12 cellular contexts compared by ENCODE assay signal in the genomic region with DNA sequence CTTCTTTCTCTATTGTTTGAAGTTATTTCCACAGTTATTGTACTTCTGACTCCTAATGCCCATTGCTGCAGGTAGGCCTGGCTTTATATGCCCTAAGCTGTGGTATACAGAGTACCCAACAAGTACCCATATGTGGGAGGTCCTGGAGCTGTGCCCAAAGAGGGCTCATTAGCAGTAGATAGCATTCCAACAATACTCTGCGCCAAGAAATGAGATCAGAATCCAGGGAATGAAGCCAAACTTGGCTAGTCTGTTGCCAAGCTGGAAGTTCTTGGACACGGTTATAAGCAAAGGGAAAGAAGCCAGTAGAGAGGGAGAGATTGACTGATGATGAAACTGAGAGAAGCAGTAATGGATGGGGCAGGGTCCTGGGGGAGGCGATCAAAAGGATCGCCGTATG. TPM values are rescaled to one million over a fixed set of nuclear protein-coding genes. Genes with fewer than 3 reads are reported as not detected.
A peak's percentile ranks its signal among the peaks of the same experiment; 100 is the strongest.
DNase-seq lines count a peak whose midpoint lies in the region; ATAC-seq lines count a peak whose summit lies in the region.
"Had no signal": no experiment of that assay in that cellular context is flagged by ENCODE, and none has a peak within 500 bp of the region (broad histone marks: within the 10 kb centered on the region; RNA-seq: fewer than 3 reads in every experiment).

No MANE protein-coding gene starts in this region.

- H3K9me3 Mint-ChIP-seq in naive thymus-derived CD8-positive, alpha-beta T cell: peaks cover 0 to 16% (median 6%) of the 10 kb centered on the region in 9 donors

- ATAC-seq in GM21737 (IDR thresholded peaks at IDR 0.05; ENCODE audit: unreplicated experiment) (no peak), GM19455 (IDR thresholded peaks at IDR 0.05; ENCODE audit: unreplicated experiment) (no peak)
- ATAC-seq in naive thymus-derived CD8-positive, alpha-beta T cell: no peak
- ATAC-seq: stimulated activated effector memory CD8-positive, alpha-beta T cell treated with anti-CD3 and anti-CD28 coated beads, Interleukin-12 subunit alpha, Interleukin-12 subunit beta, amount 100 ng/mL, for 72 hours had no signal

- peaks cover 0 to 8% (median 6%) of the 10 kb centered on the region in 3 donors for H3K36me3 Mint-ChIP-seq in naive thymus-derived CD8-positive, alpha-beta T cell
- H3K36me3 Mint-ChIP-seq: stimulated activated effector memory CD8-positive, alpha-beta T cell treated with anti-CD3 and anti-CD28 coated beads, Interleukin-12 subunit alpha, Interleukin-12 subunit beta, amount 100 ng/mL, for 72 hours had no signal

- no peak overlapping the region for H3K4me3 Mint-ChIP-seq in naive thymus-derived CD8-positive, alpha-beta T cell
- H3K4me3 Mint-ChIP-seq: neural crest cell; stimulated activated effector memory CD8-positive, alpha-beta T cell treated with anti-CD3 and anti-CD28 coated beads, Interleukin-12 subunit alpha, Interleukin-12 subunit beta, amount 100 ng/mL, for 72 hours had no signal

- H3K4me1 Mint-ChIP-seq in naive thymus-derived CD8-positive, alpha-beta T cell: no peaks in the 10 kb centered on the region
- H3K4me1 Mint-ChIP-seq: neural crest cell; stimulated activated effector memory CD8-positive, alpha-beta T cell treated with anti-CD3 and anti-CD28 coated beads, Interleukin-12 subunit alpha, Interleukin-12 subunit beta, amount 100 ng/mL, for 72 hours had no signal

- peaks cover 0 to 16% (median 12%) of the 10 kb centered on the region in 5 donors for H3K27me3 Mint-ChIP-seq in naive thymus-derived CD8-positive, alpha-beta T cell

- DNase-seq in Daoy (ENCODE audit: low read depth) (peak; percentile 89), SJSA1 (ENCODE audit: low read depth in 1 of 2, low spot score in 2 of 2) (peak; percentile 35 to 47), globus pallidus (ENCODE audit: low spot score) (peak; percentile 66), pons (ENCODE audit: low spot score) (peak; percentile 78)
- DNase-seq in naive thymus-derived CD8-positive, alpha-beta T cell: no peak
- no peak for DNase-seq in stimulated activated CD8-positive, alpha-beta memory T cell treated with anti-CD3 and anti-CD28 coated beads, Interleukin-4, amount 100 ng/mL, for 48 hours
- DNase-seq: MV-4-11 had no signal

- H3K4me1 ChIP-seq in SJSA1 (replicated peaks): peaks cover 5% of the 10 kb centered on the region; the same call in 1 of the 2 replicates

- no peaks in the 10 kb centered on the region for H3K27me3 ChIP-seq in SJSA1 (replicated peaks)

- no peak overlapping the region for H3K27ac ChIP-seq in SJSA1
- H3K27ac ChIP-seq: coronary artery had no signal

- no peak overlapping the region for H3K27ac Mint-ChIP-seq in naive thymus-derived CD8-positive, alpha-beta T cell
- H3K27ac Mint-ChIP-seq: stimulated activated effector memory CD8-positive, alpha-beta T cell treated with anti-CD3 and anti-CD28 coated beads, Interleukin-12 subunit alpha, Interleukin-12 subunit beta, amount 100 ng/mL, for 72 hours had no signal

- H3K9me3 ChIP-seq in SJSA1 (replicated peaks): no peaks in the 10 kb centered on the region

- no peaks in the 10 kb centered on the region for H3K36me3 ChIP-seq in SJSA1

- POLR2A ChIA-PET in naive thymus-derived CD8-positive, alpha-beta T cell (lab: Charles Lee): no interaction called here

- H3K4me3 ChIP-seq in SJSA1: no peak overlapping the region
- H3K4me3 ChIP-seq: coronary artery had no signal

RNA-seq across cellular contexts. Expression of a gene that starts 29.7 kb away (rescaled TPM):
- total RNA-seq in Daoy (2014; rRNA removed; shearing (Covaris generic)): 26.8 and 38.2 TPM in 2 replicates
- 16.5 and 21.9 TPM in 2 replicates for total RNA-seq in SJSA1 (2014; rRNA removed; shearing (Covaris generic))
- 10 to 100 TPM; 23.7 to 26.1 TPM for total RNA-seq in naive thymus-derived CD8-positive, alpha-beta T cell
- polyA plus RNA-seq in naive thymus-derived CD8-positive, alpha-beta T cell: 10 to 100 TPM in 1 of 3 donors, 1 to 10 TPM in 2; 5.7 to 11.4 (median 7.7) TPM

Comparison
In these comparisons a context has a peak if more than half of its experiments do, and no peak if none do; other contexts are left out.
1. DNase-seq: peak in Daoy (single experiment), SJSA1 (2 of 2), globus pallidus (single experiment) and pons (single experiment); none in naive thymus-derived CD8-positive, alpha-beta T cell (0 of 10) and stimulated activated CD8-positive, alpha-beta memory T cell treated with anti-CD3 and anti-CD28 coated beads, Interleukin-4, amount 100 ng/mL, for 48 hours (single experiment).